ENCODE assay signal across 18 cellular contexts in the genomic region with DNA sequence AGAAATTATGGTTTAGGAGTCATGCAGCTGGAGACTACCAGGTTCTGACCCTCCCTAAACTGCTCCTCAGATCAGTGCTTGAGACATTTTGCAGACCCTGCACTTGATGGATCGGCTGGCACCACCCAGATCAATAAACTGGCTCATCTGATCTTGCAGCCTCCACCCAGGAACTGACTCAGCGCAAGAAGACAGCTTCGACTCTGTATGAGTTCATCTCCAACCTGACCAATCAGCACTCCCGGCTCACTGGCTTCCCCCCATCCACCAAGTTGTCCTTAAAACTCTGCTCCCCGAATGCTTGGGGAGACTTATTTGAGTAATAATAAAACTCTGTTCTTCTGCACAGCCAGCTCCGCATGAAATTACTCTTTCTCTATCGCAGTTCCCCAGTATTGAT. TPM values are rescaled to one million over a fixed set of nuclear protein-coding genes. Genes with fewer than 3 reads are reported as not detected.
"Had no signal": no experiment of that assay in that cellular context is flagged by ENCODE, and none has a peak within 500 bp of the region (broad histone marks: within the 10 kb centered on the region; RNA-seq: fewer than 3 reads in every experiment).

No MANE protein-coding gene starts in this region.

- H3K27me3 ChIP-seq: suprapubic skin had no signal

- H3K9me3 ChIP-seq: suprapubic skin had no signal

- H3K27me3 Mint-ChIP-seq: activated CD4-positive, alpha-beta T cell treated with anti-CD3 and anti-CD28 coated beads, Interleukin-2, amount 10 ng/mL, durations not matched to agents 7 days and 5 days; activated naive CD8-positive, alpha-beta T cell treated with anti-CD3 and anti-CD28 coated beads, Interleukin-2, amount 50 U/mL, for 24 hours; type B pancreatic cell had no signal

- H3K4me3 Mint-ChIP-seq: activated CD4-positive, alpha-beta T cell treated with anti-CD3 and anti-CD28 coated beads, Interleukin-2, amount 10 ng/mL, durations not matched to agents 7 days and 5 days; activated naive CD8-positive, alpha-beta T cell treated with anti-CD3 and anti-CD28 coated beads, Interleukin-2, amount 50 U/mL, for 24 hours; naive thymus-derived CD8-positive, alpha-beta T cell; stimulated activated naive CD8-positive, alpha-beta T cell treated with anti-CD3 and anti-CD28 coated beads, Interleukin-15, Interleukin-2, amounts not matched to agents 100 ng/mL and 50 ng/mL, for 24 hours; type B pancreatic cell had no signal

- H3K4me3 ChIP-seq: suprapubic skin had no signal

- H3K36me3 Mint-ChIP-seq: naive thymus-derived CD8-positive, alpha-beta T cell; type B pancreatic cell had no signal

- H3K27ac Mint-ChIP-seq: activated CD4-positive, alpha-beta T cell treated with anti-CD3 and anti-CD28 coated beads, Interleukin-2, amount 10 ng/mL, durations not matched to agents 7 days and 5 days; activated naive CD8-positive, alpha-beta T cell treated with anti-CD3 and anti-CD28 coated beads, Interleukin-2, amount 50 U/mL, for 24 hours; stimulated activated naive CD8-positive, alpha-beta T cell treated with anti-CD3 and anti-CD28 coated beads, Interleukin-15, Interleukin-2, amounts not matched to agents 100 ng/mL and 50 ng/mL, for 24 hours had no signal

- H3K9me3 Mint-ChIP-seq: activated CD4-positive, alpha-beta T cell treated with anti-CD3 and anti-CD28 coated beads, Interleukin-2, amount 10 ng/mL, durations not matched to agents 7 days and 5 days; activated naive CD8-positive, alpha-beta T cell treated with anti-CD3 and anti-CD28 coated beads, Interleukin-2, amount 50 U/mL, for 24 hours; naive thymus-derived CD8-positive, alpha-beta T cell; stimulated activated naive CD8-positive, alpha-beta T cell treated with anti-CD3 and anti-CD28 coated beads, Interleukin-15, Interleukin-2, amounts not matched to agents 100 ng/mL and 50 ng/mL, for 24 hours had no signal

- ATAC-seq: activated naive CD8-positive, alpha-beta T cell treated with anti-CD3 and anti-CD28 coated beads, Interleukin-2, amount 50 U/mL, for 24 hours; left ventricle myocardium superior; naive thymus-derived CD8-positive, alpha-beta T cell had no signal

- H3K4me1 Mint-ChIP-seq: activated CD4-positive, alpha-beta T cell treated with anti-CD3 and anti-CD28 coated beads, Interleukin-2, amount 10 ng/mL, durations not matched to agents 7 days and 5 days; activated naive CD8-positive, alpha-beta T cell treated with anti-CD3 and anti-CD28 coated beads, Interleukin-2, amount 50 U/mL, for 24 hours; naive thymus-derived CD8-positive, alpha-beta T cell had no signal

- H3K4me1 ChIP-seq: suprapubic skin had no signal

- H3K36me3 ChIP-seq: suprapubic skin had no signal

- DNase-seq: activated CD4-positive, alpha-beta T cell treated with anti-CD3 and anti-CD28 coated beads, Interleukin-2, amount 10 ng/mL, durations not matched to agents 7 days and 5 days; activated CD4-positive, CD25-positive, alpha-beta regulatory T cell; activated naive CD4-positive, alpha-beta T cell treated with Interleukin-2 at 50 U/mL for 16 hours; activated naive CD8-positive, alpha-beta T cell treated with anti-CD3 and anti-CD28 coated beads, Interleukin-2, amount 50 U/mL, for 24 hours; aorta; erythroblast; hippocampal formation; kidney glomerular epithelial cell; left ventricle myocardium superior; mesenchymal stem cell; naive thymus-derived CD8-positive, alpha-beta T cell; small intestine had no signal

- H3K27ac ChIP-seq: suprapubic skin had no signal

RNA-seq across cellular contexts. Expression of a gene that starts 40.1 kb away (rescaled TPM):
- total RNA-seq: activated CD4-positive, alpha-beta T cell treated with anti-CD3 and anti-CD28 coated beads, Interleukin-2, amount 10 ng/mL, durations not matched to agents 7 days and 5 days; activated CD8-positive, alpha-beta memory T cell treated with anti-CD3 and anti-CD28 coated beads for 36 hours; dermis microvascular lymphatic vessel endothelial cell; naive thymus-derived CD8-positive, alpha-beta T cell; T-helper 2 cell treated with Interferon-gamma antibody and Interleukin-4, amounts not matched to agents 100 ng/mL and 5 ng/mL, for 36 hours had no signal
